ENCODE assay signal across 1 cellular context in the genomic region with DNA sequence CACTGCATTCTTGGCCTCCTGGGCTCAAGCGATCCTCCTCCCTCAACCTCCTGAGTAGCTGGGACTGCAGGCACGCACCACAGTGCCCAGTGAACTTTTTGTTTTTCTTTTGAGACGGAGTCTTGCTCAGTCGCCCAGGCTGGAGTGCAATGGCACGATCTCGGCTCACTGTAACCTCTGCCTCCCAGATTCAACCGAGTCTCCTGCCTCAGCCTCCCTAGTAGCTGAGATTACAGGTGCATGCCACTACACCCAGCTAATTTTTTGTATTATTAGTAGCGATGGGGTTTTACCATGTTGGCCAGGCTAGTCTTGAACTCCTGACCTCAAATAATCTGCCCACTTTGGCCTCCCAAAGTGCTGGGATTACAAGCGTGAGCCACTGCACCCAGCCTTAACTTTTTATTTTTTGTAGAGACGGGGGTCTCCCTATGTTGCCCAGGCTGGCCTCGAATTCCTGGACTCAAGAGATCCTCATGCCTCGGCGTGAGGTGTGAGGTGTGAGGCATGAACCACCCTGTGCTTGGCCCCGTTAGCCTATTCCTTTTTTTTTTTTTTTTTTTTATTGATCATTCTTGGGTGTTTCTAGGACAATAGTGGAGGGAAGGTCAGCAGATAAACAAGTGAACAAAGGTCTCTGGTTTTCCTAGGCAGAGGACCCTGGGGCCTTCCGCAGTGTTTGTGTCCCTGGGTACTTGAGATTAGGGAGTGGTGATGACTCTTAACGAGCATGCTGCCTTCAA.
TF ChIP-seq lines count a peak whose summit lies in the region.
"Not testable (repeated sequence)": the region's sequence is repeated elsewhere in the genome, so short reads cannot be mapped to it uniquely, and the experiment has no call there.

No MANE protein-coding gene starts in this region.

TF ChIP-seq in K562, 482 proteins besides CTCF, POLR2A, EP300 and RAD21:
- TF ChIP-seq, protein P1, sequence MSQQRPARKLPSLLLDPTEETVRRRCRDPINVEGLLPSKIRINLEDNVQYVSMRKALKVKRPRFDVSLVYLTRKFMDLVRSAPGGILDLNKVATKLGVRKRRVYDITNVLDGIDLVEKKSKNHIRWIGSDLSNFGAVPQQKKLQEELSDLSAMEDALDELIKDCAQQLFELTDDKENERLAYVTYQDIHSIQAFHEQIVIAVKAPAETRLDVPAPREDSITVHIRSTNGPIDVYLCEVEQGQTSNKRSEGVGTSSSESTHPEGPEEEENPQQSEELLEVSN (IDR thresholded peaks at IDR 0.05; ENCODE audit: borderline replicate concordance in 1 of 2, extremely low read depth in 1 of 2, insufficient read depth in 1 of 2, insufficient read length in 1 of 2, low read depth in 1 of 2, low read length in 1 of 2, poor library complexity in 1 of 2, severe bottlenecking in 1 of 2) = peak in 1 of 2 experiments; percentile 56
- peak; percentile 20; the same call in 1 of the 2 replicates for TF ChIP-seq ZNF121 (CRISPR knock-in tag; conservative IDR thresholded peaks at IDR 0.05)
- peak; percentile 28; the same call in 1 of the 2 replicates for TF ChIP-seq TAL1 (IDR thresholded peaks at IDR 0.05)
- not testable (repeated sequence) for TF ChIP-seq NR4A1 (CRISPR knock-in tag; IDR thresholded peaks at IDR 0.05)
- 0 out of 2 replicates have a peak, but pooled peaks have one; percentile 30 for TF ChIP-seq NR4A1 (tag; IDR thresholded peaks at IDR 0.05)
- 0 out of 2 replicates have a peak, but pooled peaks have one; percentile 29 for TF ChIP-seq DPF2 (IDR thresholded peaks at IDR 0.05)
- TF ChIP-seq CBFA2T3 (IDR thresholded peaks at IDR 0.05) = peak; percentile 66
- TF ChIP-seq CBFA2T2 (conservative IDR thresholded peaks at IDR 0.05) = peak; percentile 45
- TF ChIP-seq, protein P2, sequence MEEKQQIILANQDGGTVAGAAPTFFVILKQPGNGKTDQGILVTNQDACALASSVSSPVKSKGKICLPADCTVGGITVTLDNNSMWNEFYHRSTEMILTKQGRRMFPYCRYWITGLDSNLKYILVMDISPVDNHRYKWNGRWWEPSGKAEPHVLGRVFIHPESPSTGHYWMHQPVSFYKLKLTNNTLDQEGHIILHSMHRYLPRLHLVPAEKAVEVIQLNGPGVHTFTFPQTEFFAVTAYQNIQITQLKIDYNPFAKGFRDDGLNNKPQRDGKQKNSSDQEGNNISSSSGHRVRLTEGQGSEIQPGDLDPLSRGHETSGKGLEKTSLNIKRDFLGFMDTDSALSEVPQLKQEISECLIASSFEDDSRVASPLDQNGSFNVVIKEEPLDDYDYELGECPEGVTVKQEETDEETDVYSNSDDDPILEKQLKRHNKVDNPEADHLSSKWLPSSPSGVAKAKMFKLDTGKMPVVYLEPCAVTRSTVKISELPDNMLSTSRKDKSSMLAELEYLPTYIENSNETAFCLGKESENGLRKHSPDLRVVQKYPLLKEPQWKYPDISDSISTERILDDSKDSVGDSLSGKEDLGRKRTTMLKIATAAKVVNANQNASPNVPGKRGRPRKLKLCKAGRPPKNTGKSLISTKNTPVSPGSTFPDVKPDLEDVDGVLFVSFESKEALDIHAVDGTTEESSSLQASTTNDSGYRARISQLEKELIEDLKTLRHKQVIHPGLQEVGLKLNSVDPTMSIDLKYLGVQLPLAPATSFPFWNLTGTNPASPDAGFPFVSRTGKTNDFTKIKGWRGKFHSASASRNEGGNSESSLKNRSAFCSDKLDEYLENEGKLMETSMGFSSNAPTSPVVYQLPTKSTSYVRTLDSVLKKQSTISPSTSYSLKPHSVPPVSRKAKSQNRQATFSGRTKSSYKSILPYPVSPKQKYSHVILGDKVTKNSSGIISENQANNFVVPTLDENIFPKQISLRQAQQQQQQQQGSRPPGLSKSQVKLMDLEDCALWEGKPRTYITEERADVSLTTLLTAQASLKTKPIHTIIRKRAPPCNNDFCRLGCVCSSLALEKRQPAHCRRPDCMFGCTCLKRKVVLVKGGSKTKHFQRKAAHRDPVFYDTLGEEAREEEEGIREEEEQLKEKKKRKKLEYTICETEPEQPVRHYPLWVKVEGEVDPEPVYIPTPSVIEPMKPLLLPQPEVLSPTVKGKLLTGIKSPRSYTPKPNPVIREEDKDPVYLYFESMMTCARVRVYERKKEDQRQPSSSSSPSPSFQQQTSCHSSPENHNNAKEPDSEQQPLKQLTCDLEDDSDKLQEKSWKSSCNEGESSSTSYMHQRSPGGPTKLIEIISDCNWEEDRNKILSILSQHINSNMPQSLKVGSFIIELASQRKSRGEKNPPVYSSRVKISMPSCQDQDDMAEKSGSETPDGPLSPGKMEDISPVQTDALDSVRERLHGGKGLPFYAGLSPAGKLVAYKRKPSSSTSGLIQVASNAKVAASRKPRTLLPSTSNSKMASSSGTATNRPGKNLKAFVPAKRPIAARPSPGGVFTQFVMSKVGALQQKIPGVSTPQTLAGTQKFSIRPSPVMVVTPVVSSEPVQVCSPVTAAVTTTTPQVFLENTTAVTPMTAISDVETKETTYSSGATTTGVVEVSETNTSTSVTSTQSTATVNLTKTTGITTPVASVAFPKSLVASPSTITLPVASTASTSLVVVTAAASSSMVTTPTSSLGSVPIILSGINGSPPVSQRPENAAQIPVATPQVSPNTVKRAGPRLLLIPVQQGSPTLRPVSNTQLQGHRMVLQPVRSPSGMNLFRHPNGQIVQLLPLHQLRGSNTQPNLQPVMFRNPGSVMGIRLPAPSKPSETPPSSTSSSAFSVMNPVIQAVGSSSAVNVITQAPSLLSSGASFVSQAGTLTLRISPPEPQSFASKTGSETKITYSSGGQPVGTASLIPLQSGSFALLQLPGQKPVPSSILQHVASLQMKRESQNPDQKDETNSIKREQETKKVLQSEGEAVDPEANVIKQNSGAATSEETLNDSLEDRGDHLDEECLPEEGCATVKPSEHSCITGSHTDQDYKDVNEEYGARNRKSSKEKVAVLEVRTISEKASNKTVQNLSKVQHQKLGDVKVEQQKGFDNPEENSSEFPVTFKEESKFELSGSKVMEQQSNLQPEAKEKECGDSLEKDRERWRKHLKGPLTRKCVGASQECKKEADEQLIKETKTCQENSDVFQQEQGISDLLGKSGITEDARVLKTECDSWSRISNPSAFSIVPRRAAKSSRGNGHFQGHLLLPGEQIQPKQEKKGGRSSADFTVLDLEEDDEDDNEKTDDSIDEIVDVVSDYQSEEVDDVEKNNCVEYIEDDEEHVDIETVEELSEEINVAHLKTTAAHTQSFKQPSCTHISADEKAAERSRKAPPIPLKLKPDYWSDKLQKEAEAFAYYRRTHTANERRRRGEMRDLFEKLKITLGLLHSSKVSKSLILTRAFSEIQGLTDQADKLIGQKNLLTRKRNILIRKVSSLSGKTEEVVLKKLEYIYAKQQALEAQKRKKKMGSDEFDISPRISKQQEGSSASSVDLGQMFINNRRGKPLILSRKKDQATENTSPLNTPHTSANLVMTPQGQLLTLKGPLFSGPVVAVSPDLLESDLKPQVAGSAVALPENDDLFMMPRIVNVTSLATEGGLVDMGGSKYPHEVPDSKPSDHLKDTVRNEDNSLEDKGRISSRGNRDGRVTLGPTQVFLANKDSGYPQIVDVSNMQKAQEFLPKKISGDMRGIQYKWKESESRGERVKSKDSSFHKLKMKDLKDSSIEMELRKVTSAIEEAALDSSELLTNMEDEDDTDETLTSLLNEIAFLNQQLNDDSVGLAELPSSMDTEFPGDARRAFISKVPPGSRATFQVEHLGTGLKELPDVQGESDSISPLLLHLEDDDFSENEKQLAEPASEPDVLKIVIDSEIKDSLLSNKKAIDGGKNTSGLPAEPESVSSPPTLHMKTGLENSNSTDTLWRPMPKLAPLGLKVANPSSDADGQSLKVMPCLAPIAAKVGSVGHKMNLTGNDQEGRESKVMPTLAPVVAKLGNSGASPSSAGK (IDR thresholded peaks at IDR 0.05) = peak; percentile 67
- TF ChIP-seq L3MBTL2 (IDR thresholded peaks at IDR 0.05) = peak; percentile 70
- TF ChIP-seq, protein P3, sequence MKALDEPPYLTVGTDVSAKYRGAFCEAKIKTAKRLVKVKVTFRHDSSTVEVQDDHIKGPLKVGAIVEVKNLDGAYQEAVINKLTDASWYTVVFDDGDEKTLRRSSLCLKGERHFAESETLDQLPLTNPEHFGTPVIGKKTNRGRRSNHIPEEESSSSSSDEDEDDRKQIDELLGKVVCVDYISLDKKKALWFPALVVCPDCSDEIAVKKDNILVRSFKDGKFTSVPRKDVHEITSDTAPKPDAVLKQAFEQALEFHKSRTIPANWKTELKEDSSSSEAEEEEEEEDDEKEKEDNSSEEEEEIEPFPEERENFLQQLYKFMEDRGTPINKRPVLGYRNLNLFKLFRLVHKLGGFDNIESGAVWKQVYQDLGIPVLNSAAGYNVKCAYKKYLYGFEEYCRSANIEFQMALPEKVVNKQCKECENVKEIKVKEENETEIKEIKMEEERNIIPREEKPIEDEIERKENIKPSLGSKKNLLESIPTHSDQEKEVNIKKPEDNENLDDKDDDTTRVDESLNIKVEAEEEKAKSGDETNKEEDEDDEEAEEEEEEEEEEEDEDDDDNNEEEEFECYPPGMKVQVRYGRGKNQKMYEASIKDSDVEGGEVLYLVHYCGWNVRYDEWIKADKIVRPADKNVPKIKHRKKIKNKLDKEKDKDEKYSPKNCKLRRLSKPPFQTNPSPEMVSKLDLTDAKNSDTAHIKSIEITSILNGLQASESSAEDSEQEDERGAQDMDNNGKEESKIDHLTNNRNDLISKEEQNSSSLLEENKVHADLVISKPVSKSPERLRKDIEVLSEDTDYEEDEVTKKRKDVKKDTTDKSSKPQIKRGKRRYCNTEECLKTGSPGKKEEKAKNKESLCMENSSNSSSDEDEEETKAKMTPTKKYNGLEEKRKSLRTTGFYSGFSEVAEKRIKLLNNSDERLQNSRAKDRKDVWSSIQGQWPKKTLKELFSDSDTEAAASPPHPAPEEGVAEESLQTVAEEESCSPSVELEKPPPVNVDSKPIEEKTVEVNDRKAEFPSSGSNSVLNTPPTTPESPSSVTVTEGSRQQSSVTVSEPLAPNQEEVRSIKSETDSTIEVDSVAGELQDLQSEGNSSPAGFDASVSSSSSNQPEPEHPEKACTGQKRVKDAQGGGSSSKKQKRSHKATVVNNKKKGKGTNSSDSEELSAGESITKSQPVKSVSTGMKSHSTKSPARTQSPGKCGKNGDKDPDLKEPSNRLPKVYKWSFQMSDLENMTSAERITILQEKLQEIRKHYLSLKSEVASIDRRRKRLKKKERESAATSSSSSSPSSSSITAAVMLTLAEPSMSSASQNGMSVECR (CRISPR knock-in tag; IDR thresholded peaks at IDR 0.05) = peak; percentile 14; the same call in 1 of the 2 replicates
